ENCODE assay signal across 1 cellular context in the genomic region with DNA sequence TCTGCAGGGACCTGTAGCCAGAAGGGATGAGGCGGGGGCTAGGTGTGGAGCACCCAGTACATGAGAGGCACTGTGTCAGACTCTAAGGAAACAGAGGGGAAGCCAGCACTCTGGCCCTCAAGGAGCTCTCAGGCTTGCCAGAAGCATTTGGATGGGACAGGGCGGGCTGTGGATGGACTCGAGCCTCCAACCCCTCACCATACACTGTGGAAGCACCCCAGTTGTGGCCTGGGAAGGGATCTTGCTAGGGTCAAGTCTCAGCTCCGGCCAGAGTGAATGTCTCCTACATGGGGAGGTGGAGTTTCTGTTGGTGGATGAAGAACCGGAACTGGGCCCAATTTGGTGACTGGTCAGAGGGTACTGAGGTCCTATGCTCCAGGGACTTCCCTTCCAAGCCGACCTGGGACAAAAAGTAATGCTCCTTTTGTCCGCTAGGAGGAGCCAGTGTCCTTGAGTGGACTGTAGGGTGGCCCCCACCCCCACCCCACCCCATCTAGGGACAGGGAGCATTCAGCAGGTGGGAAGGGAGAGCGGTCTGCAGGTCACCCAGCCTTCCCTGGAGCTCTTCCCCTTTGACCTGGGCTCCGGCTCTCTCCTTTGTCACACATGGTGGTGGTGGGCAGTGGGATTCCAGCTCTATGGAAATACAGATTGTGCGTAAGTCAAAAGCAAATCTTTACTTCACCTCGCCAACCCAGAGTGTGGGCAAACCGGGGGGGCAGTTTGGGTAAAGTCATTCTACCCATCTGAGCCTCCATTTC.
A peak's percentile ranks its signal among the peaks of the same experiment; 100 is the strongest.
TF ChIP-seq lines count a peak whose summit lies in the region.

No MANE protein-coding gene starts in this region.

TF ChIP-seq in H1, 55 proteins besides CTCF, POLR2A, EP300 and RAD21:
- no peak for TF ChIP-seq CBX8 (IDR thresholded peaks at IDR 0.05; ENCODE audit: borderline replicate concordance, low read depth, low read length)
- TF ChIP-seq, protein P1, sequence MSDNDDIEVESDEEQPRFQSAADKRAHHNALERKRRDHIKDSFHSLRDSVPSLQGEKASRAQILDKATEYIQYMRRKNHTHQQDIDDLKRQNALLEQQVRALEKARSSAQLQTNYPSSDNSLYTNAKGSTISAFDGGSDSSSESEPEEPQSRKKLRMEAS (IDR thresholded peaks at IDR 0.05), result no peak
- no peak for TF ChIP-seq SP1 (IDR thresholded peaks at IDR 0.05; ENCODE audit: low read depth, low read length)
- TF ChIP-seq TAF1 (IDR thresholded peaks at IDR 0.05; ENCODE audit: low read depth, low read length), result no peak
- TF ChIP-seq RFX5 (IDR thresholded peaks at IDR 0.05; ENCODE audit: borderline replicate concordance, low read depth, low read length), result no peak
- no peak for TF ChIP-seq CBX5 (IDR thresholded peaks at IDR 0.05; ENCODE audit: low read depth, low read length)
- TF ChIP-seq SRF (IDR thresholded peaks at IDR 0.05; ENCODE audit: low read depth, low read length), result no peak
- peak; percentile 12; the same call in 1 of the 2 replicates for TF ChIP-seq CHD2 (IDR thresholded peaks at IDR 0.05; ENCODE audit: low read length)
